17 cellular contexts compared by ENCODE assay signal in genomic region chr17:19769946-19770652, GRCh38. TPM values are rescaled to one million over a fixed set of nuclear protein-coding genes. Genes with fewer than 3 reads are reported as not detected.
DNase-seq lines count a peak whose midpoint lies in the region; ATAC-seq and TF ChIP-seq lines count a peak whose summit lies in the region.
"Had no signal": no experiment of that assay in that cellular context is flagged by ENCODE, and none has a peak within 500 bp of the region (broad histone marks: within the 10 kb centered on the region; RNA-seq: fewer than 3 reads in every experiment).

No MANE protein-coding gene starts in this region.

- H4K20me1 ChIP-seq in H9 (ENCODE audit: control insufficient read depth, insufficient read depth, insufficient read length) = no peaks in the 10 kb centered on the region

- no peak overlapping the region for H4K91ac ChIP-seq in H9 (ENCODE audit: insufficient read length, low read depth, low read length)

- no peak overlapping the region for H2BK20ac ChIP-seq in H9 (ENCODE audit: low read depth, low read length, poor library complexity, severe bottlenecking)

- no peak overlapping the region for H3K4ac ChIP-seq in H9 (ENCODE audit: low read depth, low read length)

- intact Hi-C loops in CD4-positive, alpha-beta T cell (cut with DNase I, micrococcal nuclease) = loop anchor here (5.0 to 10.0 kb wide), 3 partner anchors 123 to 393 kb away; partner anchors contain the start of genes ALDH3A2 (in 1 of the 2) and MAPK7 (in 1 of the 2)
- intact Hi-C loops in esophagus muscularis mucosa (cut with DNase I) (loop anchor here (10.0 kb wide), 1 partner anchor 405 kb away; the partner anchor contains the start of gene B9D1), sciatic nerve (cut with DNase I) (no loop called here), spleen (cut with DNase I; ENCODE audit: low total_unique reads) (loop anchor here (10.0 kb wide), 1 partner anchor 125 kb away; the partner anchor contains the start of gene ALDH3A2)

- no peaks in the 10 kb centered on the region for H3K9me3 Mint-ChIP-seq in CD4-positive, alpha-beta T cell
- H3K9me3 Mint-ChIP-seq in H9 = no peaks in the 10 kb centered on the region

- H3K4me1 ChIP-seq in esophagus muscularis mucosa = peaks cover 0 to 28% (median 13%) of the 10 kb centered on the region in 4 donors
- H3K4me1 ChIP-seq in H9 (ENCODE audit: insufficient read depth, low read length) = no peaks in the 10 kb centered on the region
- H3K4me1 ChIP-seq in spleen = peaks cover 0 to 13% (median 4%) of the 10 kb centered on the region in 6 donors

- H3K9me3 ChIP-seq in CD4-positive, alpha-beta T cell (ENCODE audit: control insufficient read depth, low read length) = no peaks in the 10 kb centered on the region
- no peaks in the 10 kb centered on the region for H3K9me3 ChIP-seq in esophagus muscularis mucosa
- H3K9me3 ChIP-seq in H9 (ENCODE audit: control insufficient read depth, low read depth, low read length) = no peaks in the 10 kb centered on the region
- H3K9me3 ChIP-seq in spleen = no peaks in the 10 kb centered on the region

- POLR2A ChIA-PET in CD4-positive, alpha-beta T cell (lab: Charles Lee) = interaction anchor here (2.9 kb wide), 1 partner anchor 122 kb away, joined by 19 read pairs; the partner anchor contains the start of gene ALDH3A2

- H2BK5ac ChIP-seq in H9 (ENCODE audit: insufficient read length, low read length) = no peak overlapping the region

- no peaks in the 10 kb centered on the region for H3K79me1 ChIP-seq in H9 (ENCODE audit: insufficient read depth, low read depth, low read length, poor library complexity, severe bottlenecking)

- H3K79me2 ChIP-seq in H9 (ENCODE audit: insufficient read depth, low read length) = no peaks in the 10 kb centered on the region; the same call in 1 of the 2 replicates

- peaks cover 77% of the 10 kb centered on the region for H3K4me1 Mint-ChIP-seq in CD4-positive, alpha-beta T cell (ENCODE audit: low read depth)
- H3K4me1 Mint-ChIP-seq in H9 = peaks cover 2 to 3% of the 10 kb centered on the region in 2 experiments; a peak in 3 of 4 replicates

- no peak overlapping the region for H2AFZ ChIP-seq in H9 (ENCODE audit: low read length)

- no peak overlapping the region for H3K23ac ChIP-seq in H9 (ENCODE audit: insufficient read length, low read depth, low read length)

- TF ChIP-seq POLR2A in esophagus muscularis mucosa (IDR thresholded peaks at IDR 0.05; ENCODE audit: low read depth) (no peak), spleen (IDR thresholded peaks at IDR 0.05) (no peak)

- H2AK5ac ChIP-seq in H9 (ENCODE audit: insufficient read length, low read length) = no peak overlapping the region

- no peak for ATAC-seq in CD4-positive, alpha-beta T cell (ENCODE audit: poor library complexity)
- peak; percentile 38 for ATAC-seq in sciatic nerve
- no peak for ATAC-seq in HG03280 (IDR thresholded peaks at IDR 0.05; ENCODE audit: unreplicated experiment)
- ATAC-seq: GM12878 had no signal

- peaks cover 14% of the 10 kb centered on the region for H3K36me3 Mint-ChIP-seq in CD4-positive, alpha-beta T cell (ENCODE audit: low read depth)
- H3K36me3 Mint-ChIP-seq in H9 (ENCODE audit: insufficient read depth in 1 of 3, low read depth in 3 of 3) = no peaks in the 10 kb centered on the region

- H2BK15ac ChIP-seq in H9 (ENCODE audit: low read depth, low read length) = no peak overlapping the region

- no peak overlapping the region for H4K5ac ChIP-seq in H9 (ENCODE audit: insufficient read length, low read depth, low read length)

- TF ChIP-seq CTCF in CD4-positive, alpha-beta T cell (IDR thresholded peaks at IDR 0.05) = no peak
- TF ChIP-seq CTCF in esophagus muscularis mucosa (IDR thresholded peaks at IDR 0.05) = no peak
- no peak for TF ChIP-seq CTCF in H9 (conservative IDR thresholded peaks at IDR 0.05)
- no peak for TF ChIP-seq CTCF in spleen (IDR thresholded peaks at IDR 0.05 in 8 of 11, conservative IDR thresholded peaks at IDR 0.05 in 3 of 11)

- H2BK12ac ChIP-seq in H9 (ENCODE audit: insufficient read length, low read depth, low read length) = no peak overlapping the region

- no peak overlapping the region for H3K9ac ChIP-seq in H9 (ENCODE audit: extremely low read depth, insufficient read length, low read length)

- no peak for DNase-seq in CD4-positive, alpha-beta T cell
- DNase-seq in HT1080 (ENCODE audit: low read depth) (peak; percentile 50), esophagus muscularis mucosa (ENCODE audit: extremely low spot score) (peak; percentile 87), sciatic nerve (ENCODE audit: low spot score) (no peak), H9 (no peak), spleen (no peak), NCI-H69 (lab: John Stamatoyannopoulos, UW) (no peak)
- DNase-seq: activated CD4-positive, alpha-beta T cell treated with anti-CD3 and anti-CD28 coated beads for 48 hours; activated effector memory CD4-positive, alpha-beta T cell treated with anti-CD3 and anti-CD28 coated beads, Interleukin-2, amount 50 U/mL, for 16 hours; GOT3; NCI-H187 treated with DMSO at 0.1 percent for 48 hours; nucleus accumbens; stimulated activated CD4-positive, alpha-beta T cell treated with anti-CD3 and anti-CD28 coated beads, Interleukin-2, amount 100 ng/mL, for 24 hours; stimulated activated naive CD4-positive, alpha-beta T cell treated with Interleukin-2 at 50 U/mL for 16 hours; T-helper 1 cell had no signal

- H3K4me3 ChIP-seq in esophagus muscularis mucosa = no peak overlapping the region
- H3K4me3 ChIP-seq in spleen = no peak overlapping the region
- H3K4me3 ChIP-seq: GM12878 had no signal

- no peak overlapping the region for H2BK120ac ChIP-seq in H9 (ENCODE audit: low read depth, low read length, poor library complexity, severe bottlenecking)

- H3K14ac ChIP-seq in H9 (ENCODE audit: insufficient read depth, low read length) = no peak overlapping the region

- H3K27me3 Mint-ChIP-seq in CD4-positive, alpha-beta T cell = no peaks in the 10 kb centered on the region
- no peaks in the 10 kb centered on the region; the same call in 1 of the 2 replicates for H3K27me3 Mint-ChIP-seq in H9 (ENCODE audit: low read depth)

- CTCF ChIA-PET in CD4-positive, alpha-beta T cell (lab: Charles Lee) = no interaction called here

- no peak overlapping the region for H4K8ac ChIP-seq in H9 (replicated peaks; ENCODE audit: insufficient read length, low read depth, low read length)

- H3K23me2 ChIP-seq in H9 (ENCODE audit: insufficient read length, low read depth, low read length, poor library complexity, severe bottlenecking) = no peaks in the 10 kb centered on the region

- H3T11ph ChIP-seq in H9 (ENCODE audit: low read length) = no peak overlapping the region

- no peak overlapping the region for H3K56ac ChIP-seq in H9 (ENCODE audit: insufficient read length, low read depth, low read length)

- H3K36me3 ChIP-seq in esophagus muscularis mucosa (peaks cover 0 to 29% (median 18%) of the 10 kb centered on the region in 4 donors), spleen (peaks cover 0 to 28% (median 0%) of the 10 kb centered on the region in 6 donors)

- H3K4me3 Mint-ChIP-seq in CD4-positive, alpha-beta T cell = no peak overlapping the region
- H3K4me3 Mint-ChIP-seq in H9 = no peak overlapping the region

- H3K27me3 ChIP-seq in CD4-positive, alpha-beta T cell (ENCODE audit: control insufficient read depth, insufficient read depth, low read length) = no peaks in the 10 kb centered on the region
- H3K27me3 ChIP-seq in esophagus muscularis mucosa (no peaks in the 10 kb centered on the region), H9 (ENCODE audit: insufficient read depth, low read length) (no peaks in the 10 kb centered on the region), spleen (replicated peaks in 1 of 7) (no peaks in the 10 kb centered on the region)

- H3K27ac ChIP-seq in CD4-positive, alpha-beta T cell (ENCODE audit: low read depth, low read length) = no peak overlapping the region
- H3K27ac ChIP-seq in esophagus muscularis mucosa (replicated peaks in 1 of 4) = peak overlapping the region in 3 of 4 donors; percentile 5 to 48 (median 26)
- no peak overlapping the region for H3K27ac ChIP-seq in H9 (ENCODE audit: insufficient read length, low read depth, low read length)
- peak overlapping the region in 1 of 8 donors; percentile 62 for H3K27ac ChIP-seq in spleen

- 87% methylated on average over 7 of the region's 7 CpGs for WGBS in esophagus muscularis mucosa
- WGBS in H9 (ENCODE audit: extremely low coverage, insufficient read length, low lambda C conversion rate) = no CpG with 5 or more reads among the region's 7 CpGs
- WGBS in spleen, 5 donors = 73 to 88% (median 84%) methylated on average over 7 of the region's 7 CpGs

- no peak overlapping the region for H3K18ac ChIP-seq in H9 (ENCODE audit: insufficient read length, low read depth, low read length)

- H3K4me2 ChIP-seq in H9 (ENCODE audit: insufficient read depth, insufficient read length, low read length) = no peak overlapping the region

- no peak for TF ChIP-seq EP300 in esophagus muscularis mucosa (IDR thresholded peaks at IDR 0.05)

- H3K27ac Mint-ChIP-seq in CD4-positive, alpha-beta T cell = peak overlapping the region; percentile 93
- no peak overlapping the region for H3K27ac Mint-ChIP-seq in H9

RNA-seq across cellular contexts. Expression of gene ALDH3A1, which starts 22.0 kb away (rescaled TPM):
- not detected for total RNA-seq in CD4-positive, alpha-beta T cell
- total RNA-seq in HT1080 (2014; rRNA removed; shearing (Covaris generic)) = 0.85 TPM in 1 of 2 replicates, not detected in the other
- polyA plus RNA-seq in HT1080 (2015; cell fraction: cytosol; rRNA removed) = not detected in 2 replicates
- polyA plus RNA-seq in HT1080 (2015; cell fraction: nucleus; rRNA removed) = 0.97 TPM in 1 of 2 replicates, not detected in the other
- 1 to 10 TPM in 1 of 4 donors, under 1 TPM in 2, not detected in 1; 0.17 to 1.9 (median 0.42) TPM for total RNA-seq in esophagus muscularis mucosa
- total RNA-seq in sciatic nerve = 0.76 TPM
- 0.31 and 0.39 TPM in 2 replicates for total RNA-seq in H9 (2021)
- 10 to 100 TPM in 1 of 7 donors, 1 to 10 TPM in 2, under 1 TPM in 3, not detected in 1; 0.54 to 16.1 (median 0.90) TPM for total RNA-seq in spleen
- 1 to 10 TPM in 1 of 3 donors, under 1 TPM in 2; 0.36 to 1.2 (median 0.52) TPM for polyA plus RNA-seq in spleen
- total RNA-seq: GM12878 had no signal

RNA-seq across cellular contexts. Expression of gene SLC47A2, which starts 53.7 kb away (rescaled TPM):
- not detected for total RNA-seq in CD4-positive, alpha-beta T cell
- not detected in 2 replicates for total RNA-seq in HT1080 (2014; rRNA removed; shearing (Covaris generic))
- polyA plus RNA-seq in HT1080 (2015; cell fraction: cytosol; rRNA removed) = not detected in 2 replicates
- polyA plus RNA-seq in HT1080 (2015; cell fraction: nucleus; rRNA removed) = not detected in 2 replicates
- total RNA-seq in esophagus muscularis mucosa (not detected), sciatic nerve (not detected), H9 (2021) (not detected in 2 replicates), spleen (not detected)
- under 1 TPM in 1 of 3 donors, not detected in 2; 0.03 TPM for polyA plus RNA-seq in spleen
- total RNA-seq: GM12878 had no signal
- polyA plus RNA-seq: GM12878 had no signal

Comparison
In these comparisons a context has a peak if more than half of its experiments do, and no peak if none do; other contexts are left out.
1. DNase-seq: peak in HT1080 (single experiment) and esophagus muscularis mucosa (single experiment); none in CD4-positive, alpha-beta T cell (0 of 10), sciatic nerve (single experiment), H9 (single experiment), spleen (single experiment) and NCI-H69 (single experiment).
2. H3K27ac ChIP-seq: peak in esophagus muscularis mucosa (3 of 4); none in CD4-positive, alpha-beta T cell (single experiment) and H9 (single experiment).